ENCODE assay signal across 14 cellular contexts in the genomic region with DNA sequence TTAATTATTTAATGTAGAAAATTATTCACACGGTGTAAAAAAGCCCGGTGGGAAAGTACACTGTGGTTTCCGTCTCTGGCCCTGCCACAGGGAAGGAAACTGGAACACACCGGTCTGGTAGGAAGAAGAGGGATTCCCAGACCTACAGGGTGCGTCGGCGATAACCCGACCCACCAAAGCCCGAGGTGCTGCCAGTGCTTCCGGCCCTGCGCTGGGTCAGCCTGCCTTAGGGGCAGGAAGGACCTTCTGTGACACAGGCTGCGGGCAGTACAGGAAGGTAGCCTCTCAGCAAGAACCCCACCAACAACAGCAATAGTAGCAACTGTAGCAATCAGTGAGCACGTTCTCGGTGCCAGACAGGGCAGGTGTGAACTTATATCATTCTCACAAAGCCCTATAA.
DNase-seq lines count a peak whose midpoint lies in the region; ATAC-seq and TF ChIP-seq lines count a peak whose summit lies in the region.
"Had no signal": no experiment of that assay in that cellular context is flagged by ENCODE, and none has a peak within 500 bp of the region (broad histone marks: within the 10 kb centered on the region; RNA-seq: fewer than 3 reads in every experiment).

No MANE protein-coding gene starts in this region.

- H3K27ac ChIP-seq in GM23338 (ENCODE audit: low read depth) (no peak overlapping the region), OCI-LY3 (ENCODE audit: low read length) (no peak overlapping the region), iPS-18a (ENCODE audit: low read length) (no peak overlapping the region)

- H2AFZ ChIP-seq in GM23338 (0 out of 2 replicates have a peak overlapping the region, but pooled peaks have one; percentile 14), OCI-LY3 (ENCODE audit: low read depth, low read length) (no peak overlapping the region)

- no peaks in the 10 kb centered on the region; the same call in 2 of the 3 replicates for H3K9me3 Mint-ChIP-seq in GM23338
- H3K9me3 Mint-ChIP-seq: CD8-positive, alpha-beta memory T cell had no signal

- H3K9me2 ChIP-seq in GM23338 (ENCODE audit: insufficient read depth), result no peaks in the 10 kb centered on the region

- no peaks in the 10 kb centered on the region for H3F3A ChIP-seq in GM23338 (replicated peaks; ENCODE audit: low read depth)

- H3K9me3 ChIP-seq in OCI-LY3 (ENCODE audit: insufficient read depth, low read length) (no peaks in the 10 kb centered on the region), iPS-18a (ENCODE audit: control insufficient read depth, low read depth, low read length) (no peaks in the 10 kb centered on the region)
- H3K9me3 ChIP-seq: HAP-1 had no signal

- no peak overlapping the region for H3K4me3 Mint-ChIP-seq in GM23338
- H3K4me3 Mint-ChIP-seq: B cell; CD8-positive, alpha-beta memory T cell had no signal

- DNase-seq in GM23338 (ENCODE audit: low spot score) (no peak), renal cortical epithelial cell (ENCODE audit: low read depth) (peak; percentile 16), GM13976 (ENCODE audit: low spot score) (no peak)
- no peak for DNase-seq in activated CD4-positive, CD25-positive, alpha-beta regulatory T cell (lab: John Stamatoyannopoulos, UW)
- DNase-seq: CD8-positive, alpha-beta memory T cell; DMS 273 treated with DMSO at 0.1 percent for 48 hours; NCI-H146; NCI-H226 had no signal

- H3K4me3 ChIP-seq in GM23338 (no peak overlapping the region), OCI-LY3 (ENCODE audit: low read length) (no peak overlapping the region), iPS-18a (ENCODE audit: low read length) (no peak overlapping the region)
- H3K4me3 ChIP-seq: HAP-1 had no signal

- in situ Hi-C loops in GM13976 (cut with MboI; ENCODE audit: low sequenced_read_pairs, unreplicated experiment), result no loop called here

- ATAC-seq in GM23338 (peak; percentile 52), HG02981 (IDR thresholded peaks at IDR 0.05; ENCODE audit: unreplicated experiment) (no peak)
- ATAC-seq: PC-3 had no signal

- H3K27me3 Mint-ChIP-seq in GM23338 (ENCODE audit: insufficient read depth, low read depth, poor library complexity), result peaks cover 5% of the 10 kb centered on the region

- H3K36me3 Mint-ChIP-seq in GM23338 (ENCODE audit: low read depth), result no peaks in the 10 kb centered on the region
- H3K36me3 Mint-ChIP-seq: CD8-positive, alpha-beta memory T cell had no signal

- no peak for TF ChIP-seq CTCF in GM23338 (conservative IDR thresholded peaks at IDR 0.05; ENCODE audit: low read depth in 2 of 2)
- TF ChIP-seq CTCF in OCI-LY3 (IDR thresholded peaks at IDR 0.05; ENCODE audit: low read depth, low read length), result no peak
- no peak for TF ChIP-seq CTCF in GM13976 (IDR thresholded peaks at IDR 0.05; ENCODE audit: borderline replicate concordance, control extremely low read depth, extremely low read depth, insufficient read depth, missing control alignments)

- peaks cover 27% of the 10 kb centered on the region for H3K4me1 Mint-ChIP-seq in GM23338
- H3K4me1 Mint-ChIP-seq: CD8-positive, alpha-beta memory T cell had no signal

- peaks cover 22% of the 10 kb centered on the region for H3K4me1 ChIP-seq in GM23338 (ENCODE audit: insufficient read depth)
- peaks cover 23% of the 10 kb centered on the region for H3K4me1 ChIP-seq in OCI-LY3 (ENCODE audit: low read length)
- peaks cover 15% of the 10 kb centered on the region for H3K4me1 ChIP-seq in iPS-18a (ENCODE audit: control insufficient read depth, low read depth, low read length)
- H3K4me1 ChIP-seq: HAP-1 had no signal

- H3K4me2 ChIP-seq in GM23338 (peak overlapping the region; percentile 55), OCI-LY3 (ENCODE audit: low read length) (peak overlapping the region; percentile 14; the same call in 1 of the 2 replicates)

- H3K79me2 ChIP-seq in GM23338 (replicated peaks; ENCODE audit: insufficient read depth) (no peaks in the 10 kb centered on the region), OCI-LY3 (ENCODE audit: low read length) (no peaks in the 10 kb centered on the region)

- H3K27me3 ChIP-seq in GM23338 (ENCODE audit: insufficient read depth) (no peaks in the 10 kb centered on the region), OCI-LY3 (ENCODE audit: low read depth, low read length) (peaks cover 41% of the 10 kb centered on the region), iPS-18a (ENCODE audit: control insufficient read depth, insufficient read depth, low read length) (no peaks in the 10 kb centered on the region)

- H3K9ac ChIP-seq in OCI-LY3 (ENCODE audit: low read length), result no peak overlapping the region
- peak overlapping the region; percentile 24 for H3K9ac ChIP-seq in iPS-18a (ENCODE audit: low read length)

- H3K27ac Mint-ChIP-seq in GM23338, result peak overlapping the region; percentile 85
- H3K27ac Mint-ChIP-seq: B cell; CD8-positive, alpha-beta memory T cell had no signal

- no peaks in the 10 kb centered on the region for H3K36me3 ChIP-seq in GM23338 (ENCODE audit: insufficient read depth)
- no peaks in the 10 kb centered on the region for H3K36me3 ChIP-seq in OCI-LY3 (replicated peaks; ENCODE audit: low read depth, low read length)
- no peaks in the 10 kb centered on the region for H3K36me3 ChIP-seq in iPS-18a (ENCODE audit: control insufficient read depth, low read depth, low read length)
- H3K36me3 ChIP-seq: HAP-1 had no signal

- H4K20me1 ChIP-seq in GM23338 (replicated peaks; ENCODE audit: insufficient read depth), result no peaks in the 10 kb centered on the region
- H4K20me1 ChIP-seq in OCI-LY3 (ENCODE audit: insufficient read depth, low read length), result no peaks in the 10 kb centered on the region

TF ChIP-seq in GM23338, 12 proteins besides CTCF, POLR2A, EP300 and RAD21 (continues in another document):
- TF ChIP-seq JUNB (IDR thresholded peaks at IDR 0.05; ENCODE audit: unreplicated experiment) (no peak), ZNF114 (CRISPR knock-in tag; IDR thresholded peaks at IDR 0.05) (no peak), NANOG (IDR thresholded peaks at IDR 0.05; ENCODE audit: borderline replicate concordance) (no peak), STAT1 (IDR thresholded peaks at IDR 0.05; ENCODE audit: unreplicated experiment) (no peak), CREB1 (CRISPR knock-in tag; IDR thresholded peaks at IDR 0.05; ENCODE audit: low read depth) (no peak), EZH2 (IDR thresholded peaks at IDR 0.05; ENCODE audit: low read depth, unreplicated experiment) (no peak)
- TF ChIP-seq, protein P1, sequence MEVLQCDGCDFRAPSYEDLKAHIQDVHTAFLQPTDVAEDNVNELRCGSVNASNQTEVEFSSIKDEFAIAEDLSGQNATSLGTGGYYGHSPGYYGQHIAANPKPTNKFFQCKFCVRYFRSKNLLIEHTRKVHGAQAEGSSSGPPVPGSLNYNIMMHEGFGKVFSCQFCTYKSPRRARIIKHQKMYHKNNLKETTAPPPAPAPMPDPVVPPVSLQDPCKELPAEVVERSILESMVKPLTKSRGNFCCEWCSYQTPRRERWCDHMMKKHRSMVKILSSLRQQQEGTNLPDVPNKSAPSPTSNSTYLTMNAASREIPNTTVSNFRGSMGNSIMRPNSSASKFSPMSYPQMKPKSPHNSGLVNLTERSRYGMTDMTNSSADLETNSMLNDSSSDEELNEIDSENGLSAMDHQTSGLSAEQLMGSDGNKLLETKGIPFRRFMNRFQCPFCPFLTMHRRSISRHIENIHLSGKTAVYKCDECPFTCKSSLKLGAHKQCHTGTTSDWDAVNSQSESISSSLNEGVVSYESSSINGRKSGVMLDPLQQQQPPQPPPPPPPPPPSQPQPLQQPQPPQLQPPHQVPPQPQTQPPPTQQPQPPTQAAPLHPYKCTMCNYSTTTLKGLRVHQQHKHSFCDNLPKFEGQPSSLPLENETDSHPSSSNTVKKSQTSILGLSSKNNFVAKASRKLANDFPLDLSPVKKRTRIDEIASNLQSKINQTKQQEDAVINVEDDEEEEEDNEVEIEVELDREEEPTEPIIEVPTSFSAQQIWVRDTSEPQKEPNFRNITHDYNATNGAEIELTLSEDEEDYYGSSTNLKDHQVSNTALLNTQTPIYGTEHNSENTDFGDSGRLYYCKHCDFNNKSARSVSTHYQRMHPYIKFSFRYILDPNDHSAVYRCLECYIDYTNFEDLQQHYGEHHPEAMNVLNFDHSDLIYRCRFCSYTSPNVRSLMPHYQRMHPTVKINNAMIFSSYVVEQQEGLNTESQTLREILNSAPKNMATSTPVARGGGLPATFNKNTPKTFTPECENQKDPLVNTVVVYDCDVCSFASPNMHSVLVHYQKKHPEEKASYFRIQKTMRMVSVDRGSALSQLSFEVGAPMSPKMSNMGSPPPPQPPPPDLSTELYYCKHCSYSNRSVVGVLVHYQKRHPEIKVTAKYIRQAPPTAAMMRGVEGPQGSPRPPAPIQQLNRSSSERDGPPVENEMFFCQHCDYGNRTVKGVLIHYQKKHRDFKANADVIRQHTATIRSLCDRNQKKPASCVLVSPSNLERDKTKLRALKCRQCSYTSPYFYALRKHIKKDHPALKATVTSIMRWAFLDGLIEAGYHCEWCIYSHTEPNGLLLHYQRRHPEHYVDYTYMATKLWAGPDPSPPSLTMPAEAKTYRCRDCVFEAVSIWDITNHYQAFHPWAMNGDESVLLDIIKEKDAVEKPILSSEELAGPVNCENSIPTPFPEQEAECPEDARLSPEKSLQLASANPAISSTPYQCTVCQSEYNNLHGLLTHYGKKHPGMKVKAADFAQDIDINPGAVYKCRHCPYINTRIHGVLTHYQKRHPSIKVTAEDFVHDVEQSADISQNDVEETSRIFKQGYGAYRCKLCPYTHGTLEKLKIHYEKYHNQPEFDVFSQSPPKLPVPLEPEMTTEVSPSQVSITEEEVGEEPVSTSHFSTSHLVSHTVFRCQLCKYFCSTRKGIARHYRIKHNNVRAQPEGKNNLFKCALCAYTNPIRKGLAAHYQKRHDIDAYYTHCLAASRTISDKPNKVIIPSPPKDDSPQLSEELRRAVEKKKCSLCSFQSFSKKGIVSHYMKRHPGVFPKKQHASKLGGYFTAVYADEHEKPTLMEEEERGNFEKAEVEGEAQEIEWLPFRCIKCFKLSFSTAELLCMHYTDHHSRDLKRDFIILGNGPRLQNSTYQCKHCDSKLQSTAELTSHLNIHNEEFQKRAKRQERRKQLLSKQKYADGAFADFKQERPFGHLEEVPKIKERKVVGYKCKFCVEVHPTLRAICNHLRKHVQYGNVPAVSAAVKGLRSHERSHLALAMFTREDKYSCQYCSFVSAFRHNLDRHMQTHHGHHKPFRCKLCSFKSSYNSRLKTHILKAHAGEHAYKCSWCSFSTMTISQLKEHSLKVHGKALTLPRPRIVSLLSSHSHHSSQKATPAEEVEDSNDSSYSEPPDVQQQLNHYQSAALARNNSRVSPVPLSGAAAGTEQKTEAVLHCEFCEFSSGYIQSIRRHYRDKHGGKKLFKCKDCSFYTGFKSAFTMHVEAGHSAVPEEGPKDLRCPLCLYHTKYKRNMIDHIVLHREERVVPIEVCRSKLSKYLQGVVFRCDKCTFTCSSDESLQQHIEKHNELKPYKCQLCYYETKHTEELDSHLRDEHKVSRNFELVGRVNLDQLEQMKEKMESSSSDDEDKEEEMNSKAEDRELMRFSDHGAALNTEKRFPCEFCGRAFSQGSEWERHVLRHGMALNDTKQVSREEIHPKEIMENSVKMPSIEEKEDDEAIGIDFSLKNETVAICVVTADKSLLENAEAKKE (CRISPR knock-in tag; IDR thresholded peaks at IDR 0.05), result no peak
